Comparison of ENCODE assay signal across 1 cellular context in the genomic region with DNA sequence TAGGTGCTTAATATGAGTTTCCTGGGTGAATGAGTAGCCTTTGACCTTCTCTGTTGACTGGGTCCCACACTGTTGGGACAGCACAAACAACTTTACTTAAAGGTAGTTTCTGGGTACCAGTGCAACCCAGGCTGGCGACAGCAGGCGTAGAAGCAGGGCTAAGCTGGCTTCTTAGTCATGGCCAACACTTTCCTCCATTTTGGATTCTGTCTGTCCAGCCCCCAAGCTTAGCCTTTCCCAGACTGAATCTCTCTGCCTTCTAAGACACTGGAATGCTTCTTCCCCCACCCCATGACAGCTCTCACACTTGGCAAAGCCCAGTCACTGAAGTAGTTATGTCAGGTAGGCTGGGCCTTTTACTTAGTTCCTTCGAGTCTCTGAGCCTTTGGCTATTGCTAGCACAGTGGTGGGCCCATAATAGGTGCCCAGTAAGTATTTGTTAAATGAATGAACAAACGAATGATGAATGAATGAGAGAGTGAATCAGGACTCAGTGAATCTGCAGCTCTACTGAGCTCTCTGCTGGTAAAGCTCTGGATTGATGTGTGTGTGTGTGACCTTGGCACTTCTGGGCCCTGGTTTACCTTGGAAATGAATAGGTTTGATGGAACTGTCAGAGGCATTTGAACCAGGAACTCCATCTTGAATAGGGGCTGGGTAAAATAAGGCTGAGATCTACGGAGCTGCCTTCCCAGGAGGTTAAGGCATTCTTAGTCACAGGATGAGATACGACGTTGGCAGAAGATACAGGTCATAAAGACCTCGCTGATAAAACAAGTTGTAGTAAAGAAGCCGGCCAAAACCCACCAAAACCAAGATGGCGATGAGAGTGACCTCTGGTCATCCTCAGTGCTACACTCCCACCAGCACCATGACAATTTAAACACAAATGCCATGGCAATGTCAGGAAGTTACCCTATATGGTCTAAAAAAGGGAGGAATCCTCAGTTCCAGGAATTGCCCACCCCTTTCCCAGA.
TF ChIP-seq lines count a peak whose summit lies in the region.

No MANE protein-coding gene starts in this region.

TF ChIP-seq in K562, 482 proteins besides CTCF, POLR2A, EP300 and RAD21 (continued from another document and continues in another):
- TF ChIP-seq ZNF174 (CRISPR knock-in tag; IDR thresholded peaks at IDR 0.05) (no peak), ZNF232 (CRISPR knock-in tag; IDR thresholded peaks at IDR 0.05) (no peak), DEAF1 (CRISPR knock-in tag; IDR thresholded peaks at IDR 0.05) (no peak), JUN (IDR thresholded peaks at IDR 0.05; ENCODE audit: borderline replicate concordance, low read depth, low read length) (no peak), JUN (CRISPR knock-in tag; IDR thresholded peaks at IDR 0.05; ENCODE audit: borderline replicate concordance) (no peak), ZNF184 (CRISPR knock-in tag; IDR thresholded peaks at IDR 0.05) (no peak), ZBTB17 (CRISPR knock-in tag; IDR thresholded peaks at IDR 0.05) (peak; percentile 77; the same call in 1 of the 2 replicates), BACH1 (tag; IDR thresholded peaks at IDR 0.05) (peak; percentile 94), ZFP30 (CRISPR knock-in tag; IDR thresholded peaks at IDR 0.05; ENCODE audit: borderline replicate concordance) (no peak), RNF2 (IDR thresholded peaks at IDR 0.05) (no peak), HDGF (IDR thresholded peaks at IDR 0.05) (no peak), ZNF384 (IDR thresholded peaks at IDR 0.05; ENCODE audit: low read depth, low read length) (no peak), ZNF282 (CRISPR knock-in tag; IDR thresholded peaks at IDR 0.05) (no peak), CEBPG (CRISPR knock-in tag; IDR thresholded peaks at IDR 0.05) (no peak), CEBPG (tag; conservative IDR thresholded peaks at IDR 0.05 in 1 of 2, IDR thresholded peaks at IDR 0.05 in 1 of 2) (no peak; a peak in 1 of 4 replicates), THRA (IDR thresholded peaks at IDR 0.05) (no peak), KLF6 (CRISPR knock-in tag; IDR thresholded peaks at IDR 0.05; ENCODE audit: borderline replicate concordance) (peak; percentile 82), DPF2 (IDR thresholded peaks at IDR 0.05) (peak; percentile 72), MEF2D (tag; conservative IDR thresholded peaks at IDR 0.05; ENCODE audit: low read depth) (peak; percentile 91), RBM22 (IDR thresholded peaks at IDR 0.05; ENCODE audit: low read depth, low read length, poor library complexity, severe bottlenecking) (no peak), ZNF224 (CRISPR knock-in tag; IDR thresholded peaks at IDR 0.05) (no peak), RBBP5 (IDR thresholded peaks at IDR 0.05; ENCODE audit: borderline replicate concordance, insufficient read depth, low read length, poor library complexity, severe bottlenecking) (no peak), RHOXF2B (CRISPR knock-in tag; conservative IDR thresholded peaks at IDR 0.05) (0 out of 2 replicates have a peak, but pooled peaks have one; percentile 45), PTRF (tag; IDR thresholded peaks at IDR 0.05) (peak; percentile 66; the same call in 1 of the 2 replicates), ETS2 (tag; IDR thresholded peaks at IDR 0.05; ENCODE audit: borderline replicate concordance, poor library complexity, severe bottlenecking) (peak; percentile 72), NONO (IDR thresholded peaks at IDR 0.05; ENCODE audit: low read depth in 2 of 2, low read length in 1 of 2) (no peak), XRCC5 (IDR thresholded peaks at IDR 0.05; ENCODE audit: low read depth, low read length) (no peak), RBM39 (optimal IDR thresholded peaks at IDR 0.05; ENCODE audit: low read depth, low read length) (no peak), RBFOX2 (IDR thresholded peaks at IDR 0.05; ENCODE audit: low read depth, low read length) (no peak), THRAP3 (IDR thresholded peaks at IDR 0.05; ENCODE audit: borderline replicate concordance) (no peak), NFIC (IDR thresholded peaks at IDR 0.05) (no peak), ZNF41 (CRISPR knock-in tag; conservative IDR thresholded peaks at IDR 0.05) (peak; percentile 87), GATAD2A (IDR thresholded peaks at IDR 0.05) (0 out of 2 replicates have a peak, but pooled peaks have one; percentile 38), RNF219 (CRISPR knock-in tag; IDR thresholded peaks at IDR 0.05) (no peak), HIVEP1 (CRISPR knock-in tag; IDR thresholded peaks at IDR 0.05) (peak; percentile 78), SRSF1 (IDR thresholded peaks at IDR 0.05; ENCODE audit: low read depth, low read length) (no peak), SIN3B (IDR thresholded peaks at IDR 0.05; ENCODE audit: low read depth) (no peak), KLF10 (CRISPR knock-in tag; IDR thresholded peaks at IDR 0.05) (no peak), NCOA4 (IDR thresholded peaks at IDR 0.05; ENCODE audit: partially characterized antibody) (no peak), CCNT2 (IDR thresholded peaks at IDR 0.05; ENCODE audit: borderline replicate concordance, extremely low read depth, insufficient read length, low read depth, low read length) (no peak), EWSR1 (IDR thresholded peaks at IDR 0.05; ENCODE audit: borderline replicate concordance, low read depth, partially characterized antibody) (no peak), HNRNPK (IDR thresholded peaks at IDR 0.05; ENCODE audit: low read depth, low read length, poor library complexity, severe bottlenecking) (no peak), ZNF217 (CRISPR knock-in tag; IDR thresholded peaks at IDR 0.05) (no peak), RFX1 (IDR thresholded peaks at IDR 0.05) (peak; percentile 80; the same call in 1 of the 2 replicates), SNAPC5 (CRISPR knock-in tag; IDR thresholded peaks at IDR 0.05) (no peak)
- TF ChIP-seq, protein P1, sequence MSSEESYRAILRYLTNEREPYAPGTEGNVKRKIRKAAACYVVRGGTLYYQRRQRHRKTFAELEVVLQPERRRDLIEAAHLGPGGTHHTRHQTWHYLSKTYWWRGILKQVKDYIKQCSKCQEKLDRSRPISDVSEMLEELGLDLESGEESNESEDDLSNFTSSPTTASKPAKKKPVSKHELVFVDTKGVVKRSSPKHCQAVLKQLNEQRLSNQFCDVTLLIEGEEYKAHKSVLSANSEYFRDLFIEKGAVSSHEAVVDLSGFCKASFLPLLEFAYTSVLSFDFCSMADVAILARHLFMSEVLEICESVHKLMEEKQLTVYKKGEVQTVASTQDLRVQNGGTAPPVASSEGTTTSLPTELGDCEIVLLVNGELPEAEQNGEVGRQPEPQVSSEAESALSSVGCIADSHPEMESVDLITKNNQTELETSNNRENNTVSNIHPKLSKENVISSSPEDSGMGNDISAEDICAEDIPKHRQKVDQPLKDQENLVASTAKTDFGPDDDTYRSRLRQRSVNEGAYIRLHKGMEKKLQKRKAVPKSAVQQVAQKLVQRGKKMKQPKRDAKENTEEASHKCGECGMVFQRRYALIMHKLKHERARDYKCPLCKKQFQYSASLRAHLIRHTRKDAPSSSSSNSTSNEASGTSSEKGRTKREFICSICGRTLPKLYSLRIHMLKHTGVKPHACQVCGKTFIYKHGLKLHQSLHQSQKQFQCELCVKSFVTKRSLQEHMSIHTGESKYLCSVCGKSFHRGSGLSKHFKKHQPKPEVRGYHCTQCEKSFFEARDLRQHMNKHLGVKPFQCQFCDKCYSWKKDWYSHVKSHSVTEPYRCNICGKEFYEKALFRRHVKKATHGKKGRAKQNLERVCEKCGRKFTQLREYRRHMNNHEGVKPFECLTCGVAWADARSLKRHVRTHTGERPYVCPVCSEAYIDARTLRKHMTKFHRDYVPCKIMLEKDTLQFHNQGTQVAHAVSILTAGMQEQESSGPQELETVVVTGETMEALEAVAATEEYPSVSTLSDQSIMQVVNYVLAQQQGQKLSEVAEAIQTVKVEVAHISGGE (CRISPR knock-in tag; IDR thresholded peaks at IDR 0.05): peak in 1 of 3 experiments; percentile 75; a peak in 2 of 6 replicates
- TF ChIP-seq, protein P2, sequence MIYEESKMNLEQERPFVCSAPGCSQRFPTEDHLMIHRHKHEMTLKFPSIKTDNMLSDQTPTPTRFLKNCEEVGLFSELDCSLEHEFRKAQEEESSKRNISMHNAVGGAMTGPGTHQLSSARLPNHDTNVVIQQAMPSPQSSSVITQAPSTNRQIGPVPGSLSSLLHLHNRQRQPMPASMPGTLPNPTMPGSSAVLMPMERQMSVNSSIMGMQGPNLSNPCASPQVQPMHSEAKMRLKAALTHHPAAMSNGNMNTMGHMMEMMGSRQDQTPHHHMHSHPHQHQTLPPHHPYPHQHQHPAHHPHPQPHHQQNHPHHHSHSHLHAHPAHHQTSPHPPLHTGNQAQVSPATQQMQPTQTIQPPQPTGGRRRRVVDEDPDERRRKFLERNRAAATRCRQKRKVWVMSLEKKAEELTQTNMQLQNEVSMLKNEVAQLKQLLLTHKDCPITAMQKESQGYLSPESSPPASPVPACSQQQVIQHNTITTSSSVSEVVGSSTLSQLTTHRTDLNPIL (CRISPR knock-in tag; IDR thresholded peaks at IDR 0.05): peak; percentile 63; the same call in 1 of the 2 replicates
- TF ChIP-seq, protein P3, sequence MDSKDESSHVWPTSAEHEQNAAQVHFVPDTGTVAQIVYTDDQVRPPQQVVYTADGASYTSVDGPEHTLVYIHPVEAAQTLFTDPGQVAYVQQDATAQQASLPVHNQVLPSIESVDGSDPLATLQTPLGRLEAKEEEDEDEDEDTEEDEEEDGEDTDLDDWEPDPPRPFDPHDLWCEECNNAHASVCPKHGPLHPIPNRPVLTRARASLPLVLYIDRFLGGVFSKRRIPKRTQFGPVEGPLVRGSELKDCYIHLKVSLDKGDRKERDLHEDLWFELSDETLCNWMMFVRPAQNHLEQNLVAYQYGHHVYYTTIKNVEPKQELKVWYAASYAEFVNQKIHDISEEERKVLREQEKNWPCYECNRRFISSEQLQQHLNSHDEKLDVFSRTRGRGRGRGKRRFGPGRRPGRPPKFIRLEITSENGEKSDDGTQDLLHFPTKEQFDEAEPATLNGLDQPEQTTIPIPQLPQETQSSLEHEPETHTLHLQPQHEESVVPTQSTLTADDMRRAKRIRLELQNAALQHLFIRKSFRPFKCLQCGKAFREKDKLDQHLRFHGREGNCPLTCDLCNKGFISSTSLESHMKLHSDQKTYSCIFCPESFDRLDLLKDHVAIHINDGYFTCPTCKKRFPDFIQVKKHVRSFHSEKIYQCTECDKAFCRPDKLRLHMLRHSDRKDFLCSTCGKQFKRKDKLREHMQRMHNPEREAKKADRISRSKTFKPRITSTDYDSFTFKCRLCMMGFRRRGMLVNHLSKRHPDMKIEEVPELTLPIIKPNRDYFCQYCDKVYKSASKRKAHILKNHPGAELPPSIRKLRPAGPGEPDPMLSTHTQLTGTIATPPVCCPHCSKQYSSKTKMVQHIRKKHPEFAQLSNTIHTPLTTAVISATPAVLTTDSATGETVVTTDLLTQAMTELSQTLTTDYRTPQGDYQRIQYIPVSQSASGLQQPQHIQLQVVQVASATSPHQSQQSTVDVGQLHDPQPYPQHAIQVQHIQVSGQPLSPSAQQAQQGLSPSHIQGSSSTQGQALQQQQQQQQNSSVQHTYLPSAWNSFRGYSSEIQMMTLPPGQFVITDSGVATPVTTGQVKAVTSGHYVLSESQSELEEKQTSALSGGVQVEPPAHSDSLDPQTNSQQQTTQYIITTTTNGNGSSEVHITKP (IDR thresholded peaks at IDR 0.05; ENCODE audit: partially characterized antibody): peak; percentile 92
- TF ChIP-seq, protein P4, sequence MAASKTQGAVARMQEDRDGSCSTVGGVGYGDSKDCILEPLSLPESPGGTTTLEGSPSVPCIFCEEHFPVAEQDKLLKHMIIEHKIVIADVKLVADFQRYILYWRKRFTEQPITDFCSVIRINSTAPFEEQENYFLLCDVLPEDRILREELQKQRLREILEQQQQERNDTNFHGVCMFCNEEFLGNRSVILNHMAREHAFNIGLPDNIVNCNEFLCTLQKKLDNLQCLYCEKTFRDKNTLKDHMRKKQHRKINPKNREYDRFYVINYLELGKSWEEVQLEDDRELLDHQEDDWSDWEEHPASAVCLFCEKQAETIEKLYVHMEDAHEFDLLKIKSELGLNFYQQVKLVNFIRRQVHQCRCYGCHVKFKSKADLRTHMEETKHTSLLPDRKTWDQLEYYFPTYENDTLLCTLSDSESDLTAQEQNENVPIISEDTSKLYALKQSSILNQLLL (CRISPR knock-in tag; IDR thresholded peaks at IDR 0.05; ENCODE audit: borderline replicate concordance): no peak
